8 cellular contexts compared by ENCODE assay signal in genomic region chr7:66921396-66921917, GRCh38. TPM values are rescaled to one million over a fixed set of nuclear protein-coding genes. Genes with fewer than 3 reads are reported as not detected.
DNase-seq lines count a peak whose midpoint lies in the region; ATAC-seq, FAIRE-seq and TF ChIP-seq lines count a peak whose summit lies in the region.

No MANE protein-coding gene starts in this region.

- intact Hi-C loops in transverse colon (cut with DNase I; ENCODE audit: low total_unique reads) = no loop called here

- H2BK15ac ChIP-seq in H1 (ENCODE audit: low read length) = no peak overlapping the region

- peak overlapping the region; percentile 100 for H3K4me2 ChIP-seq in H1 (ENCODE audit: insufficient read depth in 1 of 2, low read depth in 2 of 2, low read length in 2 of 2)

- H3K4ac ChIP-seq in H1 (replicated peaks; ENCODE audit: insufficient read length, low read depth, low read length) = peak overlapping the region; percentile 32

- no peak overlapping the region for H2AK5ac ChIP-seq in H1 (ENCODE audit: low read depth, low read length)

- no peak for FAIRE-seq in H1 (lab: Jason Lieb, UNC)

- H3K4me3 ChIP-seq in HL-60 (replicated peaks; ENCODE audit: insufficient read depth, low read length) (peak overlapping the region; percentile 99), H1 (ENCODE audit: extremely low read depth in 1 of 4, insufficient read depth in 2 of 4, low read depth in 3 of 4, low read length in 4 of 4) (peak overlapping the region; percentile 58 to 97 (median 96)), mononuclear cell (ENCODE audit: low read length) (peak overlapping the region; percentile 93), transverse colon (peak overlapping the region; percentile 86 to 99 (median 98))

- no peak for TF ChIP-seq EP300 in H1 (IDR thresholded peaks at IDR 0.05; ENCODE audit: borderline replicate concordance in 1 of 2, low read depth in 2 of 2, low read length in 2 of 2)
- TF ChIP-seq EP300 in transverse colon (IDR thresholded peaks at IDR 0.05; ENCODE audit: low read depth) = no peak

- H3K23ac ChIP-seq in H1 (ENCODE audit: insufficient read length) = no peak overlapping the region

- H2BK20ac ChIP-seq in H1 (ENCODE audit: low read length) = no peak overlapping the region

- no peaks in the 10 kb centered on the region for H3K27me3 ChIP-seq in HL-60 (ENCODE audit: insufficient read depth, poor library complexity, severe bottlenecking)
- H3K27me3 ChIP-seq in H1 (replicated peaks in 1 of 4; ENCODE audit: control insufficient read depth in 3 of 4, extremely low read depth in 1 of 4, insufficient read depth in 3 of 4, low read length in 3 of 4) = no peaks in the 10 kb centered on the region
- no peaks in the 10 kb centered on the region for H3K27me3 ChIP-seq in mononuclear cell (ENCODE audit: insufficient read depth, low read length)
- no peaks in the 10 kb centered on the region for H3K27me3 ChIP-seq in transverse colon

- H3K9me3 ChIP-seq in H1 (ENCODE audit: insufficient read depth in 2 of 2, low read depth in 1 of 2, low read length in 1 of 2) (no peaks in the 10 kb centered on the region), mononuclear cell (ENCODE audit: low read depth, low read length) (no peaks in the 10 kb centered on the region), transverse colon (no peaks in the 10 kb centered on the region)

- no peak overlapping the region for H4K91ac ChIP-seq in H1 (replicated peaks; ENCODE audit: insufficient read length, low read length)

- DNase-seq in COLO668 (lab: John Stamatoyannopoulos, UW; ENCODE audit: unreplicated experiment) (peak; percentile 28), HL-60 (ENCODE audit: low read depth in 1 of 2, low spot score in 1 of 2) (no peak), UCSD-AML1 (lab: John Stamatoyannopoulos, UW; ENCODE audit: unreplicated experiment) (peak; percentile 14), H1 (ENCODE audit: low read depth in 1 of 2, low spot score in 2 of 2) (peak in 1 of 2 experiments; percentile 63), transverse colon (peak; percentile 23), AML-193 (lab: John Stamatoyannopoulos, UW) (no peak)

- peak overlapping the region; percentile 70 for H3K27ac ChIP-seq in HL-60 (replicated peaks)
- 0 out of 2 replicates have a peak overlapping the region, but pooled peaks have one; percentile 41 for H3K27ac ChIP-seq in H1 (ENCODE audit: low read depth, low read length)
- H3K27ac ChIP-seq in transverse colon = peak overlapping the region; percentile 89 to 95 (median 92)

- H3K23me2 ChIP-seq in H1 (ENCODE audit: low read depth, low read length) = peaks cover 9% of the 10 kb centered on the region

- H3K36me3 ChIP-seq in H1 (ENCODE audit: control insufficient read depth in 2 of 4, insufficient read depth in 4 of 4, low read length in 3 of 4) = peaks cover 0 to 6% (median 0%) of the 10 kb centered on the region in 4 experiments; a peak in 2 of 8 replicates
- H3K36me3 ChIP-seq in transverse colon = peaks cover 0 to 4% (median 0%) of the 10 kb centered on the region in 4 donors

- no peak overlapping the region for H2BK12ac ChIP-seq in H1 (ENCODE audit: low read depth, low read length)

- peak; percentile 15 for ATAC-seq in GM19468 (IDR thresholded peaks at IDR 0.05; ENCODE audit: extremely low read depth, unreplicated experiment)

- peaks cover 11 to 46% of the 10 kb centered on the region in 2 experiments for H3K79me2 ChIP-seq in H1 (ENCODE audit: control insufficient read depth in 1 of 2, insufficient read depth in 2 of 2, low read length in 2 of 2)

- in situ Hi-C loops in transverse colon (cut with MboI; ENCODE audit: low pct_ligation_motif_present in 1 of 4, low pct_unique_long_range_greater_than_20kb in 1 of 4, low sequenced_read_pairs in 3 of 4) = no loop called here

- TF ChIP-seq RAD21 in H1 (IDR thresholded peaks at IDR 0.05 in 1 of 2, conservative IDR thresholded peaks at IDR 0.05 in 1 of 2; ENCODE audit: low read depth in 2 of 2, low read length in 2 of 2) = no peak

- 5% methylated on average over 24 of the region's 47 CpGs; no CpG with 5 or more reads in 1 of the 2 experiments for WGBS in H1 (ENCODE audit: extremely low coverage in 1 of 2, insufficient coverage in 1 of 2, insufficient read length in 1 of 2, insufficient replicate concordance in 2 of 2, low coverage in 1 of 2, low lambda C conversion rate in 2 of 2, missing lambda C conversion rate in 1 of 2), 2 experiments
- 0 to 1% methylated on average over 2 to 31 of the region's 47 CpGs for WGBS in transverse colon (ENCODE audit: low coverage in 1 of 2), 2 donors

- H4K8ac ChIP-seq in H1 (ENCODE audit: extremely low read depth, insufficient read depth, low read length) = peak overlapping the region; percentile 68

- CTCF ChIA-PET in H1 (lab: Charles Lee; ENCODE audit: partially characterized antibody) = interaction anchor here (0.7 to 1.0 kb wide), 2 partner anchors 16 to 17 kb away, joined by 5 to 6 read pairs; no protein-coding TSS in a partner anchor

- H3K9ac ChIP-seq in H1 (replicated peaks in 1 of 4; ENCODE audit: extremely low read depth in 1 of 4, low read depth in 3 of 4, low read length in 3 of 4) = peak overlapping the region; percentile 48 to 91 (median 88)

- POLR2A ChIA-PET in H1 (lab: Charles Lee; ENCODE audit: partially characterized antibody) = interaction anchor here (0.6 to 2.5 kb wide), 6 partner anchors 8 to 77 kb away, joined by 3 to 9 read pairs (median 4); no protein-coding TSS in a partner anchor

- H3K18ac ChIP-seq in H1 (ENCODE audit: extremely low read depth, low read length) = no peak overlapping the region

- H3K79me1 ChIP-seq in H1 (ENCODE audit: low read depth, low read length) = peaks cover 14% of the 10 kb centered on the region; the same call in 1 of the 2 replicates

- H4K5ac ChIP-seq in H1 (ENCODE audit: insufficient read length, low read depth, low read length) = no peak overlapping the region

- H4K20me1 ChIP-seq in H1 (replicated peaks in 1 of 2; ENCODE audit: control insufficient read depth in 1 of 2, insufficient read depth in 2 of 2, low read length in 2 of 2) = peaks cover 0 to 11% of the 10 kb centered on the region in 2 experiments

- peak overlapping the region; percentile 18 for H3K56ac ChIP-seq in H1 (replicated peaks; ENCODE audit: insufficient read length, low read depth, low read length)

- TF ChIP-seq CTCF in HL-60 (IDR thresholded peaks at IDR 0.05; ENCODE audit: insufficient read depth, low read length) = no peak
- no peak for TF ChIP-seq CTCF in H1 (IDR thresholded peaks at IDR 0.05; ENCODE audit: control extremely low read depth in 1 of 3, insufficient read depth in 1 of 3, low read depth in 1 of 3, low read length in 3 of 3)
- TF ChIP-seq CTCF in transverse colon (IDR thresholded peaks at IDR 0.05) = no peak

- TF ChIP-seq POLR2A in H1 (IDR thresholded peaks at IDR 0.05; ENCODE audit: control extremely low read depth in 1 of 2, low read depth in 2 of 2, low read length in 2 of 2) = peak in 1 of 2 experiments; percentile 7; a peak in 1 of 3 replicates
- TF ChIP-seq POLR2A in transverse colon (IDR thresholded peaks at IDR 0.05) = no peak

- no peak overlapping the region for H2BK5ac ChIP-seq in H1 (ENCODE audit: low read depth, low read length)

- H2AFZ ChIP-seq in H1 (ENCODE audit: low read length) = peak overlapping the region; percentile 56; the same call in 1 of the 2 replicates

- H3K4me1 ChIP-seq in H1 (replicated peaks in 1 of 4; ENCODE audit: control insufficient read depth in 3 of 4, insufficient read depth in 4 of 4, low read length in 3 of 4) = peaks cover 0 to 12% (median 3%) of the 10 kb centered on the region in 4 experiments; a peak in 3 of 7 replicates
- peaks cover 40% of the 10 kb centered on the region for H3K4me1 ChIP-seq in mononuclear cell (ENCODE audit: insufficient read depth, low read length)
- H3K4me1 ChIP-seq in transverse colon = peaks cover 10 to 46% (median 34%) of the 10 kb centered on the region in 4 donors

- no peak overlapping the region for H3K14ac ChIP-seq in H1 (ENCODE audit: insufficient read length)

- no peak overlapping the region for H2BK120ac ChIP-seq in H1 (replicated peaks; ENCODE audit: low read depth, low read length)

TF ChIP-seq in H1, 55 proteins besides CTCF, POLR2A, EP300 and RAD21:
- peak; percentile 40 for TF ChIP-seq KDM4A (IDR thresholded peaks at IDR 0.05; ENCODE audit: low read depth, low read length, severe bottlenecking)
- TF ChIP-seq CBX5 (IDR thresholded peaks at IDR 0.05; ENCODE audit: low read depth, low read length) = no peak
- peak; percentile 8 for TF ChIP-seq ASH2L (IDR thresholded peaks at IDR 0.05; ENCODE audit: low read length)
TF ChIP-seq in H1: peak in this region for 2.

RNA-seq across cellular contexts. Expression of gene TMEM248, which starts 0.4 kb away (rescaled TPM):
- total RNA-seq in H1 (2021; fragmentation: NEBNext Ultra II Directional; extraction: Animal tissue kit (Norgen Biotek cat#: 25700)) = 60.9 and 63.6 TPM in 2 replicates
- 126 and 150 TPM in 2 replicates for polyA plus RNA-seq in H1 (2011; rRNA removed)
- polyA plus RNA-seq in H1 (2011; cell fraction: cytosol; rRNA removed) = 93.0 TPM
- 143 TPM for polyA plus RNA-seq in H1 (2011; cell fraction: nucleus; rRNA removed)
- polyA plus RNA-seq in H1 (2012, experiment 1 of 2) = 43.0 to 53.7 TPM (median 47.5 TPM) in 4 replicates
- polyA plus RNA-seq in H1 (2012, experiment 2 of 2) = 19.2 TPM
- polyA plus RNA-seq in H1 (2013, experiment 1 of 2) = 55.1 TPM
- 71.2 TPM for polyA plus RNA-seq in H1 (2013, experiment 2 of 2)
- 170 and 199 TPM in 2 replicates for polyA minus RNA-seq in H1 (2011; rRNA and poly(A)+ RNA removed)
- polyA minus RNA-seq in H1 (2011; cell fraction: cytosol; rRNA and poly(A)+ RNA removed) = 64.9 TPM
- polyA minus RNA-seq in H1 (2011; cell fraction: nucleus; rRNA and poly(A)+ RNA removed) = 50.8 TPM
- total RNA-seq in mononuclear cell = 82.9 TPM
- total RNA-seq in transverse colon = 100 to 1,000 TPM in 3 of 4 donors, 10 to 100 TPM in 1; 95.9 to 595 (median 166) TPM

Comparison
In these comparisons a context has a peak if more than half of its experiments do, and no peak if none do; other contexts are left out.
1. DNase-seq: peak in COLO668 (single experiment), UCSD-AML1 (single experiment) and transverse colon (single experiment); none in HL-60 (0 of 2) and AML-193 (0 of 2).
2. H3K27ac ChIP-seq: peak in every context shown above with its lines; median percentile 92 in transverse colon; 70 in HL-60; 41 in H1.
3. Peak in every context shown above with its lines, with median percentiles within 50 percentile points of each other: H3K4me3 ChIP-seq.